15 cellular contexts compared by ENCODE assay signal in genomic region chr10:54869022-54869421, GRCh38.
"Had no signal": no experiment of that assay in that cellular context is flagged by ENCODE, and none has a peak within 500 bp of the region (broad histone marks: within the 10 kb centered on the region; RNA-seq: fewer than 3 reads in every experiment).

No MANE protein-coding gene starts in this region.

- H3K36me3 ChIP-seq: colonic mucosa, gastroesophageal sphincter, thyroid gland had no signal

- H3K27ac ChIP-seq: colonic mucosa, gastroesophageal sphincter, thyroid gland had no signal

- H3K4me1 ChIP-seq: colonic mucosa, gastroesophageal sphincter, thyroid gland had no signal

- H3K4me3 ChIP-seq: colonic mucosa, gastroesophageal sphincter, lung, thyroid gland had no signal

- H3K9me3 ChIP-seq: colonic mucosa, gastroesophageal sphincter, thyroid gland had no signal

- H3K27me3 ChIP-seq: colonic mucosa, gastroesophageal sphincter, heart right ventricle, thyroid gland had no signal

- DNase-seq: activated CD4-positive, alpha-beta T cell treated with anti-CD3 and anti-CD28 coated beads, Interleukin-2, amount 50 U/mL, for 48 hours; activated gamma-delta T cell treated with Interleukin-2 at 50 U/mL for 16 hours; central memory CD4-positive, alpha-beta T cell; colonic mucosa; erythroblast; heart right ventricle; immature natural killer cell; left colon; midbrain; stimulated activated CD4-positive, alpha-beta T cell treated with anti-CD3 and anti-CD28 coated beads, Interleukin-1b, Interleukin-23, amount 100 ng/mL, for 48 hours; stimulated activated CD8-positive, alpha-beta memory T cell treated with anti-CD3 and anti-CD28 coated beads, Interleukin-4, amount 100 ng/mL, for 48 hours; stimulated activated naive CD4-positive, alpha-beta T cell; thyroid gland had no signal
